ENCODE assay signal across 26 cellular contexts in the genomic region with DNA sequence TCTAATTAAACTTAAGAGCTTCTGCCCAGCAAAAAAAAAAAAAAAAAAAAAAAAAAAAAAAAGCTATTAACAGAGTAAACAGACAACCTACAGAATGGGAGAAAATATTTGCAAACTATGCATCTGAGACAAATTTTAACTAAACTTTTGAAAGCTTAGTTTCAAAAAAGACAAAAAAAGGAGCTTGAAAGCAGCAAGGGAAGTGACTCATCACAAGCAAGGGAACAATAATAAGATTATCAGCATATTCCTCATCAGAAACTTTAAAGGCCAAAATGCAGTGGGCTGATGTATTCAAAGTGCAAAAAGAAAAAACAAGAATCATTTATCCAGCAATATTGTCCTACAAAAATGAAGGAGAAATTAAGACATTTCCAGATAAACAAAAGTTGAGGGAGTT.
DNase-seq lines count a peak whose midpoint lies in the region; ATAC-seq, FAIRE-seq and TF ChIP-seq lines count a peak whose summit lies in the region.
"Had no signal": no experiment of that assay in that cellular context is flagged by ENCODE, and none has a peak within 500 bp of the region (broad histone marks: within the 10 kb centered on the region; RNA-seq: fewer than 3 reads in every experiment).

No MANE protein-coding gene starts in this region.

- no peak for TF ChIP-seq EP300 in HepG2 (IDR thresholded peaks at IDR 0.05; ENCODE audit: low read depth in 2 of 2, low read length in 2 of 2)
- TF ChIP-seq EP300 in HepG2 (CRISPR knock-in tag; IDR thresholded peaks at IDR 0.05; ENCODE audit: borderline replicate concordance), result no peak

- POLR2A ChIA-PET in HepG2 (lab: Yijun Ruan, JAX), result no interaction called here

- DNase-seq in HepG2 (ENCODE audit: low spot score) (no peak), right lobe of liver (no peak), brain microvascular endothelial cell (peak; percentile 8), fibroblast of peridontal ligament (ENCODE audit: extremely low read depth) (peak; percentile 7), KG1 (lab: John Stamatoyannopoulos, UW) (no peak)
- DNase-seq in activated T-helper 2 cell treated with anti-CD3 and anti-CD28 coated beads, Interferon-gamma antibody, Interleukin-2, Interleukin-4, amounts not matched to agents 10 μg/mL and 5 μg/mL and 100 μg/mL, durations not matched to agents 14 hours and 24 hours and 36 hours (ENCODE audit: low spot score), result no peak
- DNase-seq in effector CD4-positive, alpha-beta T cell, result no peak
- DNase-seq: 8988T; AML-193; C1 segment of cervical spinal cord; CD8-positive, alpha-beta T cell; GDM1; Kasumi-1; MG63; NCI-H1105; NCI-H146; NCI-H2029; NCI-H226; NCI-H510A treated with DMSO at 0.1 percent for 48 hours; NCI-H748 treated with DMSO at 0.1 percent for 48 hours; NK-92 treated with Interleukin-12 subunit alpha and Interleukin-12 subunit beta, amount 100 ng/mL, for 24 hours; SHP77 treated with DMSO at 0.1 percent for 48 hours had no signal

- H3K4me1 ChIP-seq in HepG2 (ENCODE audit: insufficient read depth, low read length) (no peaks in the 10 kb centered on the region), right lobe of liver (no peaks in the 10 kb centered on the region)

- no peak overlapping the region for H3K4me2 ChIP-seq in HepG2 (ENCODE audit: low read depth, low read length)

- TF ChIP-seq RAD21 in HepG2 (CRISPR knock-in tag; IDR thresholded peaks at IDR 0.05), result no peak

- CTCF ChIA-PET in HepG2 (lab: Yijun Ruan, JAX; ENCODE audit: low intra/inter-chr PET ratio, low total read pairs), result no interaction called here

- no peak overlapping the region for H3K9ac ChIP-seq in HepG2 (ENCODE audit: insufficient read depth, low read depth, low read length)

- H3K27me3 ChIP-seq in HepG2 (ENCODE audit: control insufficient read depth in 1 of 2, insufficient read depth in 2 of 2, low read length in 2 of 2) (no peaks in the 10 kb centered on the region), right lobe of liver (no peaks in the 10 kb centered on the region), brain microvascular endothelial cell (replicated peaks) (no peaks in the 10 kb centered on the region)
- H3K27me3 ChIP-seq: MG63 had no signal

- H3K27ac ChIP-seq in HepG2 (ENCODE audit: extremely low read length, insufficient read depth, low read length), result no peak overlapping the region
- H3K27ac ChIP-seq in right lobe of liver, result no peak overlapping the region
- H3K27ac ChIP-seq in brain microvascular endothelial cell, result peak overlapping the region; percentile 28
- H3K27ac ChIP-seq: RWPE1 had no signal

- H3K9me3 Mint-ChIP-seq in activated T-helper 2 cell treated with anti-CD3 and anti-CD28 coated beads, Interferon-gamma antibody, Interleukin-2, Interleukin-4, amounts not matched to agents 10 μg/mL and 5 μg/mL and 100 μg/mL, durations not matched to agents 14 hours and 24 hours and 36 hours, result peaks cover 24% of the 10 kb centered on the region

- peaks cover 4% of the 10 kb centered on the region for H3K4me1 Mint-ChIP-seq in activated T-helper 2 cell treated with anti-CD3 and anti-CD28 coated beads, Interferon-gamma antibody, Interleukin-2, Interleukin-4, amounts not matched to agents 10 μg/mL and 5 μg/mL and 100 μg/mL, durations not matched to agents 14 hours and 24 hours and 36 hours (ENCODE audit: low read depth)

- in situ Hi-C loops in HepG2 (cut with HindIII; ENCODE audit: extremely low pct_ligation_motif_present, low pct_unique_long_range_greater_than_20kb) (no loop called here), brain microvascular endothelial cell (cut with HindIII; ENCODE audit: low pct_ligation_motif_present, low sequenced_read_pairs) (no loop called here)

- TF ChIP-seq POLR2A in HepG2 (IDR thresholded peaks at IDR 0.05; ENCODE audit: insufficient read depth in 1 of 2, low read depth in 2 of 2, low read length in 2 of 2), result no peak
- TF ChIP-seq POLR2A in right lobe of liver (IDR thresholded peaks at IDR 0.05), result no peak

- no TSS peak for BruUV-seq in HepG2 (replicated peaks; lab: Mats Ljungman, UMichigan)

- no peak overlapping the region for H2AFZ ChIP-seq in HepG2 (ENCODE audit: low read length)

- no peak overlapping the region for H3K4me3 ChIP-seq in HepG2 (replicated peaks in 1 of 3; ENCODE audit: insufficient read depth in 1 of 3, low read depth in 2 of 3, low read length in 3 of 3)
- no peak overlapping the region for H3K4me3 ChIP-seq in right lobe of liver
- H3K4me3 ChIP-seq in brain microvascular endothelial cell (ENCODE audit: low read depth, low read length), result no peak overlapping the region
- H3K4me3 ChIP-seq: MG63 had no signal

- H3K9me3 ChIP-seq in HepG2 (ENCODE audit: low read length) (peaks cover 4% of the 10 kb centered on the region; the same call in 1 of the 2 replicates), right lobe of liver (no peaks in the 10 kb centered on the region)
- H3K9me3 ChIP-seq: MG63 had no signal

- intact Hi-C loops in HepG2 (cut with micrococcal nuclease; ENCODE audit: unreplicated experiment) (no loop called here), right lobe of liver (cut with DNase I) (no loop called here)
- intact Hi-C loops in activated T-helper 2 cell treated with anti-CD3 and anti-CD28 coated beads, Interferon-gamma antibody, Interleukin-2, Interleukin-4, amounts not matched to agents 10 μg/mL and 5 μg/mL and 100 μg/mL, durations not matched to agents 14 hours and 24 hours and 36 hours (cut with micrococcal nuclease), result no loop called here

- ATAC-seq in HepG2 (no peak), right lobe of liver (no peak), HG03432 (IDR thresholded peaks at IDR 0.05; ENCODE audit: unreplicated experiment) (no peak)
- ATAC-seq: CD8-positive, alpha-beta T cell; SK-N-SH treated with all-trans-retinoic acid at 6 μM for 48 hours had no signal

- H3K27ac Mint-ChIP-seq in activated T-helper 2 cell treated with anti-CD3 and anti-CD28 coated beads, Interferon-gamma antibody, Interleukin-2, Interleukin-4, amounts not matched to agents 10 μg/mL and 5 μg/mL and 100 μg/mL, durations not matched to agents 14 hours and 24 hours and 36 hours, result no peak overlapping the region
- H3K27ac Mint-ChIP-seq: CD8-positive, alpha-beta T cell had no signal

- H3K79me2 ChIP-seq in HepG2 (ENCODE audit: insufficient read depth, low read length), result no peaks in the 10 kb centered on the region

- H3K36me3 ChIP-seq in HepG2 (replicated peaks in 1 of 2; ENCODE audit: control insufficient read depth in 1 of 2, insufficient read depth in 2 of 2, low read length in 2 of 2) (no peaks in the 10 kb centered on the region), right lobe of liver (no peaks in the 10 kb centered on the region), brain microvascular endothelial cell (replicated peaks) (no peaks in the 10 kb centered on the region)
- H3K36me3 ChIP-seq: MG63 had no signal

- H3K36me3 Mint-ChIP-seq in activated T-helper 2 cell treated with anti-CD3 and anti-CD28 coated beads, Interferon-gamma antibody, Interleukin-2, Interleukin-4, amounts not matched to agents 10 μg/mL and 5 μg/mL and 100 μg/mL, durations not matched to agents 14 hours and 24 hours and 36 hours (ENCODE audit: low read depth), result no peaks in the 10 kb centered on the region
- H3K36me3 Mint-ChIP-seq: CD8-positive, alpha-beta T cell had no signal

- no peaks in the 10 kb centered on the region for H4K20me1 ChIP-seq in HepG2 (ENCODE audit: insufficient read depth, low read length)

- no peak overlapping the region for H3K4me3 Mint-ChIP-seq in activated T-helper 2 cell treated with anti-CD3 and anti-CD28 coated beads, Interferon-gamma antibody, Interleukin-2, Interleukin-4, amounts not matched to agents 10 μg/mL and 5 μg/mL and 100 μg/mL, durations not matched to agents 14 hours and 24 hours and 36 hours (ENCODE audit: low read depth)
- H3K4me3 Mint-ChIP-seq: CD8-positive, alpha-beta T cell had no signal

- H3K27me3 Mint-ChIP-seq in activated T-helper 2 cell treated with anti-CD3 and anti-CD28 coated beads, Interferon-gamma antibody, Interleukin-2, Interleukin-4, amounts not matched to agents 10 μg/mL and 5 μg/mL and 100 μg/mL, durations not matched to agents 14 hours and 24 hours and 36 hours (ENCODE audit: low read depth), result no peaks in the 10 kb centered on the region

- FAIRE-seq in HepG2 (lab: Jason Lieb, UNC), result peak; percentile 42
- FAIRE-seq: H1 had no signal

- TF ChIP-seq CTCF in HepG2 (CRISPR knock-in tag; IDR thresholded peaks at IDR 0.05) (no peak), right lobe of liver (IDR thresholded peaks at IDR 0.05) (no peak), brain microvascular endothelial cell (IDR thresholded peaks at IDR 0.05; ENCODE audit: low read depth, low read length, missing control alignments) (no peak)

TF ChIP-seq in HepG2, 621 proteins besides CTCF, POLR2A, EP300 and RAD21 (continues in another document):
- TF ChIP-seq, protein P1, sequence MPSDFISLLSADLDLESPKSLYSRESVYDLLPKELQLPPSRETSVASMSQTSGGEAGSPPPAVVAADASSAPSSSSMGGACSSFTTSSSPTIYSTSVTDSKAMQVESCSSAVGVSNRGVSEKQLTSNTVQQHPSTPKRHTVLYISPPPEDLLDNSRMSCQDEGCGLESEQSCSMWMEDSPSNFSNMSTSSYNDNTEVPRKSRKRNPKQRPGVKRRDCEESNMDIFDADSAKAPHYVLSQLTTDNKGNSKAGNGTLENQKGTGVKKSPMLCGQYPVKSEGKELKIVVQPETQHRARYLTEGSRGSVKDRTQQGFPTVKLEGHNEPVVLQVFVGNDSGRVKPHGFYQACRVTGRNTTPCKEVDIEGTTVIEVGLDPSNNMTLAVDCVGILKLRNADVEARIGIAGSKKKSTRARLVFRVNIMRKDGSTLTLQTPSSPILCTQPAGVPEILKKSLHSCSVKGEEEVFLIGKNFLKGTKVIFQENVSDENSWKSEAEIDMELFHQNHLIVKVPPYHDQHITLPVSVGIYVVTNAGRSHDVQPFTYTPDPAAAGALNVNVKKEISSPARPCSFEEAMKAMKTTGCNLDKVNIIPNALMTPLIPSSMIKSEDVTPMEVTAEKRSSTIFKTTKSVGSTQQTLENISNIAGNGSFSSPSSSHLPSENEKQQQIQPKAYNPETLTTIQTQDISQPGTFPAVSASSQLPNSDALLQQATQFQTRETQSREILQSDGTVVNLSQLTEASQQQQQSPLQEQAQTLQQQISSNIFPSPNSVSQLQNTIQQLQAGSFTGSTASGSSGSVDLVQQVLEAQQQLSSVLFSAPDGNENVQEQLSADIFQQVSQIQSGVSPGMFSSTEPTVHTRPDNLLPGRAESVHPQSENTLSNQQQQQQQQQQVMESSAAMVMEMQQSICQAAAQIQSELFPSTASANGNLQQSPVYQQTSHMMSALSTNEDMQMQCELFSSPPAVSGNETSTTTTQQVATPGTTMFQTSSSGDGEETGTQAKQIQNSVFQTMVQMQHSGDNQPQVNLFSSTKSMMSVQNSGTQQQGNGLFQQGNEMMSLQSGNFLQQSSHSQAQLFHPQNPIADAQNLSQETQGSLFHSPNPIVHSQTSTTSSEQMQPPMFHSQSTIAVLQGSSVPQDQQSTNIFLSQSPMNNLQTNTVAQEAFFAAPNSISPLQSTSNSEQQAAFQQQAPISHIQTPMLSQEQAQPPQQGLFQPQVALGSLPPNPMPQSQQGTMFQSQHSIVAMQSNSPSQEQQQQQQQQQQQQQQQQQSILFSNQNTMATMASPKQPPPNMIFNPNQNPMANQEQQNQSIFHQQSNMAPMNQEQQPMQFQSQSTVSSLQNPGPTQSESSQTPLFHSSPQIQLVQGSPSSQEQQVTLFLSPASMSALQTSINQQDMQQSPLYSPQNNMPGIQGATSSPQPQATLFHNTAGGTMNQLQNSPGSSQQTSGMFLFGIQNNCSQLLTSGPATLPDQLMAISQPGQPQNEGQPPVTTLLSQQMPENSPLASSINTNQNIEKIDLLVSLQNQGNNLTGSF (CRISPR knock-in tag; IDR thresholded peaks at IDR 0.05), result no peak

Comparison
In these comparisons a context has a peak if more than half of its experiments do, and no peak if none do; other contexts are left out.
1. DNase-seq: peak in brain microvascular endothelial cell (single experiment) and fibroblast of peridontal ligament (single experiment); none in HepG2 (single experiment), right lobe of liver (0 of 3), activated T-helper 2 cell treated with anti-CD3 and anti-CD28 coated beads, Interferon-gamma antibody, Interleukin-2, Interleukin-4, amounts not matched to agents 10 μg/mL and 5 μg/mL and 100 μg/mL, durations not matched to agents 14 hours and 24 hours and 36 hours (single experiment), KG1 (single experiment) and effector CD4-positive, alpha-beta T cell (single experiment).